Comparison of ENCODE assay signal across 12 cellular contexts in genomic region chr1:89815611-89816010, GRCh38. TPM values are rescaled to one million over a fixed set of nuclear protein-coding genes. Genes with fewer than 3 reads are reported as not detected.
DNase-seq lines count a peak whose midpoint lies in the region; ATAC-seq lines count a peak whose summit lies in the region.
"Had no signal": no experiment of that assay in that cellular context is flagged by ENCODE, and none has a peak within 500 bp of the region (broad histone marks: within the 10 kb centered on the region; RNA-seq: fewer than 3 reads in every experiment).

No MANE protein-coding gene starts in this region.

- H3K27ac Mint-ChIP-seq in stimulated activated memory B cell treated with anti-CD40 and anti-IgM and Interleukin-4, amounts not matched to agents 10 μg/mL and 1 μg/mL and 100 μg/mL, for 72 hours, result peak overlapping the region; percentile 23
- H3K27ac Mint-ChIP-seq: activated naive CD8-positive, alpha-beta T cell treated with anti-CD3 and anti-CD28 coated beads, Interleukin-2, amount 10 ng/mL, durations not matched to agents 7 days and 5 days had no signal

- DNase-seq in Right ventricle myocardium superior (no peak), cardiac septum (ENCODE audit: low spot score) (no peak), NOMO-1 treated with dmso at 0.1 percent for 144 hours (lab: John Stamatoyannopoulos, UW; ENCODE audit: unreplicated experiment) (peak; percentile 93), ecto neural progenitor cell (ENCODE audit: low spot score) (no peak), NAMALWA (ENCODE audit: low spot score) (no peak)
- no peak for DNase-seq in activated effector memory CD4-positive, alpha-beta T cell treated with Interleukin-2 at 50 U/mL for 16 hours
- DNase-seq: activated naive CD8-positive, alpha-beta T cell treated with anti-CD3 and anti-CD28 coated beads, Interleukin-2, amount 10 ng/mL, durations not matched to agents 7 days and 5 days; EL; NCI-H2107; SJCRH30 had no signal

- H3K4me3 Mint-ChIP-seq in stimulated activated memory B cell treated with anti-CD40 and anti-IgM and Interleukin-4, amounts not matched to agents 10 μg/mL and 1 μg/mL and 100 μg/mL, for 72 hours, result no peak overlapping the region
- H3K4me3 Mint-ChIP-seq: activated naive CD8-positive, alpha-beta T cell treated with anti-CD3 and anti-CD28 coated beads, Interleukin-2, amount 10 ng/mL, durations not matched to agents 7 days and 5 days had no signal

- intact Hi-C loops in Right ventricle myocardium superior (cut with DNase I) (no loop called here), cardiac septum (cut with DNase I) (no loop called here)

- H3K4me1 Mint-ChIP-seq in stimulated activated memory B cell treated with anti-CD40 and anti-IgM and Interleukin-4, amounts not matched to agents 10 μg/mL and 1 μg/mL and 100 μg/mL, for 72 hours, result peaks cover 46% of the 10 kb centered on the region

- no peaks in the 10 kb centered on the region for H3K36me3 Mint-ChIP-seq in stimulated activated memory B cell treated with anti-CD40 and anti-IgM and Interleukin-4, amounts not matched to agents 10 μg/mL and 1 μg/mL and 100 μg/mL, for 72 hours

- no peaks in the 10 kb centered on the region for H3K27me3 Mint-ChIP-seq in stimulated activated memory B cell treated with anti-CD40 and anti-IgM and Interleukin-4, amounts not matched to agents 10 μg/mL and 1 μg/mL and 100 μg/mL, for 72 hours

- ATAC-seq in Right ventricle myocardium superior (ENCODE audit: poor library complexity), result peak; percentile 62
- peak; percentile 59 for ATAC-seq in HG02981 (IDR thresholded peaks at IDR 0.05; ENCODE audit: unreplicated experiment)
- ATAC-seq in stimulated activated memory B cell treated with anti-CD40 and anti-IgM and Interleukin-4, amounts not matched to agents 10 μg/mL and 1 μg/mL and 100 μg/mL, for 72 hours, result peak; percentile 73

- no peaks in the 10 kb centered on the region for H3K9me3 Mint-ChIP-seq in stimulated activated memory B cell treated with anti-CD40 and anti-IgM and Interleukin-4, amounts not matched to agents 10 μg/mL and 1 μg/mL and 100 μg/mL, for 72 hours
- H3K9me3 Mint-ChIP-seq: activated naive CD8-positive, alpha-beta T cell treated with anti-CD3 and anti-CD28 coated beads, Interleukin-2, amount 10 ng/mL, durations not matched to agents 7 days and 5 days had no signal

RNA-seq across cellular contexts. Expression of gene LRRC8D, which starts 5.2 kb away (rescaled TPM):
- total RNA-seq in Right ventricle myocardium superior (5.1 TPM), cardiac septum (3.4 TPM)
